Comparison of ENCODE assay signal across 21 cellular contexts in genomic region chr19:44598355-44598754, GRCh38. TPM values are rescaled to one million over a fixed set of nuclear protein-coding genes. Genes with fewer than 3 reads are reported as not detected.
DNase-seq lines count a peak whose midpoint lies in the region; FAIRE-seq and TF ChIP-seq lines count a peak whose summit lies in the region.
"Had no signal": no experiment of that assay in that cellular context is flagged by ENCODE, and none has a peak within 500 bp of the region (broad histone marks: within the 10 kb centered on the region; RNA-seq: fewer than 3 reads in every experiment).

No MANE protein-coding gene starts in this region.

- peaks cover 56% of the 10 kb centered on the region for H3K4me1 ChIP-seq in Caco-2
- H3K4me1 ChIP-seq in Peyer's patch: peaks cover 0 to 26% (median 4%) of the 10 kb centered on the region in 4 donors
- peaks cover 0 to 5% (median 3%) of the 10 kb centered on the region in 4 experiments; a peak in 5 of 7 replicates for H3K4me1 ChIP-seq in H1 (replicated peaks in 1 of 4; ENCODE audit: control insufficient read depth in 3 of 4, insufficient read depth in 4 of 4, low read length in 3 of 4)
- H3K4me1 ChIP-seq in transverse colon: peaks cover 0 to 45% (median 16%) of the 10 kb centered on the region in 4 donors

- FAIRE-seq in H1 (lab: Jason Lieb, UNC): no peak
- FAIRE-seq: G401.6, GM12891, HTR-8/SVneo had no signal

- H4K91ac ChIP-seq in H1 (replicated peaks; ENCODE audit: insufficient read length, low read length): no peak overlapping the region

- TF ChIP-seq EP300 in H1 (IDR thresholded peaks at IDR 0.05; ENCODE audit: borderline replicate concordance in 1 of 2, low read depth in 2 of 2, low read length in 2 of 2) (no peak), transverse colon (IDR thresholded peaks at IDR 0.05; ENCODE audit: low read depth) (no peak)

- no peak overlapping the region for H4K5ac ChIP-seq in H1 (ENCODE audit: insufficient read length, low read depth, low read length)

- no peak overlapping the region for H2BK5ac ChIP-seq in H1 (ENCODE audit: low read depth, low read length)

- peaks cover 56% of the 10 kb centered on the region for H3K4me1 Mint-ChIP-seq in Caco-2 (ENCODE audit: low read depth, unreplicated experiment)
- H3K4me1 Mint-ChIP-seq in activated T-helper 2 cell treated with anti-CD3 and anti-CD28 coated beads, Interferon-gamma antibody, Interleukin-2, Interleukin-4, amounts not matched to agents 10 μg/mL and 5 μg/mL and 100 μg/mL, durations not matched to agents 14 hours and 24 hours and 36 hours (ENCODE audit: low read depth): no peaks in the 10 kb centered on the region

- no TSS peak for BruUV-seq in Caco-2 (replicated peaks; lab: Mats Ljungman, UMichigan)

- intact Hi-C loops in Caco-2 (cut with micrococcal nuclease; ENCODE audit: unreplicated experiment): no loop called here
- intact Hi-C loops in transverse colon (cut with DNase I; ENCODE audit: low total_unique reads): no loop called here
- intact Hi-C loops in activated T-helper 2 cell treated with anti-CD3 and anti-CD28 coated beads, Interferon-gamma antibody, Interleukin-2, Interleukin-4, amounts not matched to agents 10 μg/mL and 5 μg/mL and 100 μg/mL, durations not matched to agents 14 hours and 24 hours and 36 hours (cut with micrococcal nuclease): no loop called here

- peak overlapping the region; percentile 40 for H3K27ac Mint-ChIP-seq in Caco-2 (ENCODE audit: unreplicated experiment)
- H3K27ac Mint-ChIP-seq in activated T-helper 2 cell treated with anti-CD3 and anti-CD28 coated beads, Interferon-gamma antibody, Interleukin-2, Interleukin-4, amounts not matched to agents 10 μg/mL and 5 μg/mL and 100 μg/mL, durations not matched to agents 14 hours and 24 hours and 36 hours: no peak overlapping the region
- H3K27ac Mint-ChIP-seq: CD4-positive, alpha-beta T cell; GM23338; HFFc6 had no signal

- CTCF ChIA-PET in Caco-2 (lab: Charles Lee): no interaction called here
- CTCF ChIA-PET in H1 (lab: Charles Lee; ENCODE audit: partially characterized antibody): interaction anchor here (1.0 to 6.3 kb wide), 4 partner anchors 13 to 28 kb away, joined by 3 to 31 read pairs (median 4); partner anchors contain the start of gene IGSF23

- no peak overlapping the region for H3K56ac ChIP-seq in H1 (replicated peaks; ENCODE audit: insufficient read length, low read depth, low read length)

- no peak overlapping the region for H2AK5ac ChIP-seq in H1 (ENCODE audit: low read depth, low read length)

- H3K4me3 ChIP-seq in Caco-2 (ENCODE audit: low read depth, low read length): no peak overlapping the region
- no peak overlapping the region for H3K4me3 ChIP-seq in Peyer's patch
- no peak overlapping the region for H3K4me3 ChIP-seq in H1 (ENCODE audit: extremely low read depth in 1 of 4, insufficient read depth in 2 of 4, low read depth in 3 of 4, low read length in 4 of 4)
- no peak overlapping the region for H3K4me3 ChIP-seq in transverse colon
- H3K4me3 ChIP-seq: GM23338, HAP-1 had no signal

- H3K23ac ChIP-seq in H1 (ENCODE audit: insufficient read length): no peak overlapping the region

- no peak overlapping the region for H3K4me3 Mint-ChIP-seq in Caco-2 (ENCODE audit: unreplicated experiment)
- H3K4me3 Mint-ChIP-seq in activated T-helper 2 cell treated with anti-CD3 and anti-CD28 coated beads, Interferon-gamma antibody, Interleukin-2, Interleukin-4, amounts not matched to agents 10 μg/mL and 5 μg/mL and 100 μg/mL, durations not matched to agents 14 hours and 24 hours and 36 hours (ENCODE audit: low read depth): no peak overlapping the region
- H3K4me3 Mint-ChIP-seq: CD4-positive, alpha-beta T cell; GM23338; HFFc6 had no signal

- no peaks in the 10 kb centered on the region for H3K27me3 Mint-ChIP-seq in Caco-2 (ENCODE audit: insufficient read depth, unreplicated experiment)
- H3K27me3 Mint-ChIP-seq in activated T-helper 2 cell treated with anti-CD3 and anti-CD28 coated beads, Interferon-gamma antibody, Interleukin-2, Interleukin-4, amounts not matched to agents 10 μg/mL and 5 μg/mL and 100 μg/mL, durations not matched to agents 14 hours and 24 hours and 36 hours (ENCODE audit: low read depth): no peaks in the 10 kb centered on the region

- H3K9me3 ChIP-seq in Caco-2 (0 out of 2 replicates have a peak, but pooled peaks cover 4% of the 10 kb centered on the region), Peyer's patch (no peaks in the 10 kb centered on the region), H1 (ENCODE audit: insufficient read depth in 2 of 2, low read depth in 1 of 2, low read length in 1 of 2) (no peaks in the 10 kb centered on the region), transverse colon (no peaks in the 10 kb centered on the region)
- H3K9me3 ChIP-seq: HAP-1 had no signal

- TF ChIP-seq CTCF in Caco-2 (IDR thresholded peaks at IDR 0.05; ENCODE audit: insufficient read depth in 1 of 2, low read depth in 1 of 2, low read length in 1 of 2, severe bottlenecking in 1 of 2, unreplicated experiment in 1 of 2) (no peak), Peyer's patch (IDR thresholded peaks at IDR 0.05) (no peak), H1 (IDR thresholded peaks at IDR 0.05; ENCODE audit: control extremely low read depth in 1 of 3, insufficient read depth in 1 of 3, low read depth in 1 of 3, low read length in 3 of 3) (no peak), transverse colon (IDR thresholded peaks at IDR 0.05) (no peak)

- no peak overlapping the region for H3K9ac ChIP-seq in H1 (replicated peaks in 1 of 4; ENCODE audit: extremely low read depth in 1 of 4, low read depth in 3 of 4, low read length in 3 of 4)

- H3K23me2 ChIP-seq in H1 (ENCODE audit: low read depth, low read length): no peaks in the 10 kb centered on the region

- H2BK12ac ChIP-seq in H1 (ENCODE audit: low read depth, low read length): no peak overlapping the region

- POLR2A ChIA-PET in Caco-2 (lab: Charles Lee): no interaction called here
- POLR2A ChIA-PET in H1 (lab: Charles Lee; ENCODE audit: partially characterized antibody): no interaction called here

- no peak overlapping the region for H3K4me2 ChIP-seq in H1 (ENCODE audit: insufficient read depth in 1 of 2, low read depth in 2 of 2, low read length in 2 of 2)
- H3K4me2 ChIP-seq: GM23338 had no signal

- no peak for TF ChIP-seq RAD21 in H1 (IDR thresholded peaks at IDR 0.05 in 1 of 2, conservative IDR thresholded peaks at IDR 0.05 in 1 of 2; ENCODE audit: low read depth in 2 of 2, low read length in 2 of 2)

- no peaks in the 10 kb centered on the region for H3K79me1 ChIP-seq in H1 (ENCODE audit: low read depth, low read length)

- H2BK20ac ChIP-seq in H1 (ENCODE audit: low read length): no peak overlapping the region

- no peak overlapping the region for H4K8ac ChIP-seq in H1 (ENCODE audit: extremely low read depth, insufficient read depth, low read length)

- no peaks in the 10 kb centered on the region for H3K9me3 Mint-ChIP-seq in Caco-2 (ENCODE audit: unreplicated experiment)
- H3K9me3 Mint-ChIP-seq in activated T-helper 2 cell treated with anti-CD3 and anti-CD28 coated beads, Interferon-gamma antibody, Interleukin-2, Interleukin-4, amounts not matched to agents 10 μg/mL and 5 μg/mL and 100 μg/mL, durations not matched to agents 14 hours and 24 hours and 36 hours: peaks cover 35% of the 10 kb centered on the region

- H3K18ac ChIP-seq in H1 (ENCODE audit: extremely low read depth, low read length): no peak overlapping the region

- no peak overlapping the region for H3K4ac ChIP-seq in H1 (replicated peaks; ENCODE audit: insufficient read length, low read depth, low read length)

- no peak overlapping the region for H3K14ac ChIP-seq in H1 (ENCODE audit: insufficient read length)

- H3K36me3 ChIP-seq in Caco-2 (ENCODE audit: control insufficient read depth, insufficient read depth, low read length) (no peaks in the 10 kb centered on the region), Peyer's patch (no peaks in the 10 kb centered on the region), H1 (ENCODE audit: control insufficient read depth in 2 of 4, insufficient read depth in 4 of 4, low read length in 3 of 4) (no peaks in the 10 kb centered on the region), transverse colon (no peaks in the 10 kb centered on the region)
- H3K36me3 ChIP-seq: HAP-1 had no signal

- H3K36me3 Mint-ChIP-seq in Caco-2 (ENCODE audit: insufficient read depth, unreplicated experiment): peaks cover 5% of the 10 kb centered on the region
- H3K36me3 Mint-ChIP-seq in activated T-helper 2 cell treated with anti-CD3 and anti-CD28 coated beads, Interferon-gamma antibody, Interleukin-2, Interleukin-4, amounts not matched to agents 10 μg/mL and 5 μg/mL and 100 μg/mL, durations not matched to agents 14 hours and 24 hours and 36 hours (ENCODE audit: low read depth): no peaks in the 10 kb centered on the region

- DNase-seq in Caco-2 (no peak), Peyer's patch (no peak), H1 (ENCODE audit: low read depth in 1 of 2, low spot score in 2 of 2) (no peak), transverse colon (no peak), amniotic stem cell (lab: John Stamatoyannopoulos, UW) (no peak), NCI-H1105 (lab: John Stamatoyannopoulos, UW) (no peak)
- DNase-seq in activated T-helper 2 cell treated with anti-CD3 and anti-CD28 coated beads, Interferon-gamma antibody, Interleukin-2, Interleukin-4, amounts not matched to agents 10 μg/mL and 5 μg/mL and 100 μg/mL, durations not matched to agents 14 hours and 24 hours and 36 hours (ENCODE audit: low spot score): no peak
- DNase-seq: ACHN; C1 segment of cervical spinal cord; CD4-positive, alpha-beta T cell; DMS153; DMS79 treated with DMSO at 0.1 percent for 48 hours; EL; HFFc6; KG1 had no signal

- H2AFZ ChIP-seq in H1 (ENCODE audit: low read length): no peak overlapping the region
- H2AFZ ChIP-seq: GM23338 had no signal

- H4K20me1 ChIP-seq in H1 (replicated peaks in 1 of 2; ENCODE audit: control insufficient read depth in 1 of 2, insufficient read depth in 2 of 2, low read length in 2 of 2): no peaks in the 10 kb centered on the region

- H3K27ac ChIP-seq in Peyer's patch: peak overlapping the region in 3 of 4 donors; percentile 28 to 90 (median 84)
- no peak overlapping the region for H3K27ac ChIP-seq in H1 (ENCODE audit: low read depth, low read length)
- peak overlapping the region; percentile 10 to 64 (median 54) for H3K27ac ChIP-seq in transverse colon

- H3K79me2 ChIP-seq in H1 (ENCODE audit: control insufficient read depth in 1 of 2, insufficient read depth in 2 of 2, low read length in 2 of 2): no peaks in the 10 kb centered on the region

- H3K27me3 ChIP-seq in Caco-2 (replicated peaks; ENCODE audit: control insufficient read depth, insufficient read depth, low read length): no peaks in the 10 kb centered on the region
- no peaks in the 10 kb centered on the region for H3K27me3 ChIP-seq in Peyer's patch
- H3K27me3 ChIP-seq in H1 (replicated peaks in 1 of 4; ENCODE audit: control insufficient read depth in 3 of 4, extremely low read depth in 1 of 4, insufficient read depth in 3 of 4, low read length in 3 of 4): no peaks in the 10 kb centered on the region
- no peaks in the 10 kb centered on the region for H3K27me3 ChIP-seq in transverse colon

- peak overlapping the region; percentile 13; the same call in 1 of the 2 replicates for H2BK15ac ChIP-seq in H1 (ENCODE audit: low read length)

- no peak overlapping the region for H2BK120ac ChIP-seq in H1 (replicated peaks; ENCODE audit: low read depth, low read length)

- TF ChIP-seq POLR2A in Peyer's patch (IDR thresholded peaks at IDR 0.05) (no peak), H1 (IDR thresholded peaks at IDR 0.05; ENCODE audit: control extremely low read depth in 1 of 2, low read depth in 2 of 2, low read length in 2 of 2) (no peak), transverse colon (IDR thresholded peaks at IDR 0.05) (no peak)

- in situ Hi-C loops in transverse colon (cut with MboI; ENCODE audit: low pct_ligation_motif_present in 1 of 4, low pct_unique_long_range_greater_than_20kb in 1 of 4, low sequenced_read_pairs in 3 of 4): loop anchor here in 1 of 4 donors (25.0 kb wide), 1 partner anchor 189 kb away; the partner anchor contains the start of gene CBLC

RNA-seq across cellular contexts. Expression of gene IGSF23, which starts 15.0 kb away (rescaled TPM):
- total RNA-seq in Caco-2 (2022) (3.9 and 6.8 TPM in 2 replicates), Peyer's patch (10 to 100 TPM in 2 of 4 donors, 1 to 10 TPM in 1, not detected in 1; 7.5 to 20.7 (median 11.0) TPM), transverse colon (not detected)
- total RNA-seq in H1 (2021; fragmentation: NEBNext Ultra II Directional; extraction: Animal tissue kit (Norgen Biotek cat#: 25700)): not detected in 2 replicates
- not detected in 2 replicates for polyA plus RNA-seq in H1 (2011; rRNA removed)
- not detected for polyA plus RNA-seq in H1 (2011; cell fraction: cytosol; rRNA removed)
- polyA plus RNA-seq in H1 (2011; cell fraction: nucleus; rRNA removed): not detected
- polyA plus RNA-seq in H1 (2012, experiment 1 of 2): not detected in 4 replicates
- polyA plus RNA-seq in H1 (2012, experiment 2 of 2): not detected
- not detected for polyA plus RNA-seq in H1 (2013, experiment 1 of 2)
- polyA plus RNA-seq in H1 (2013, experiment 2 of 2): not detected
- not detected in 2 replicates for polyA minus RNA-seq in H1 (2011; rRNA and poly(A)+ RNA removed)
- polyA minus RNA-seq in H1 (2011; cell fraction: cytosol; rRNA and poly(A)+ RNA removed): not detected
- not detected for polyA minus RNA-seq in H1 (2011; cell fraction: nucleus; rRNA and poly(A)+ RNA removed)
- total RNA-seq in activated T-helper 2 cell treated with anti-CD3 and anti-CD28 coated beads, Interferon-gamma antibody, Interleukin-2, Interleukin-4, amounts not matched to agents 10 μg/mL and 5 μg/mL and 100 μg/mL, durations not matched to agents 14 hours and 24 hours and 36 hours: not detected in 2 replicates
- total RNA-seq: A172; CD4-positive, alpha-beta T cell; GM23338; HFFc6 had no signal
- polyA plus RNA-seq: GM23338 had no signal

RNA-seq across cellular contexts. Expression of gene PVR, which starts 45.4 kb away (rescaled TPM):
- total RNA-seq in Caco-2 (2022) (86.5 and 93.8 TPM in 2 replicates), Peyer's patch (10 to 100 TPM; 21.7 to 49.3 (median 40.0) TPM), transverse colon (10 to 100 TPM; 26.2 to 49.0 (median 33.3) TPM)
- total RNA-seq in H1 (2021; fragmentation: NEBNext Ultra II Directional; extraction: Animal tissue kit (Norgen Biotek cat#: 25700)): 13.3 and 14.1 TPM in 2 replicates
- 14.8 and 16.9 TPM in 2 replicates for polyA plus RNA-seq in H1 (2011; rRNA removed)
- 14.8 TPM for polyA plus RNA-seq in H1 (2011; cell fraction: cytosol; rRNA removed)
- polyA plus RNA-seq in H1 (2011; cell fraction: nucleus; rRNA removed): 25.2 TPM
- polyA plus RNA-seq in H1 (2012, experiment 1 of 2): 10.3 to 14.0 TPM (median 11.6 TPM) in 4 replicates
- 6.8 TPM for polyA plus RNA-seq in H1 (2012, experiment 2 of 2)
- polyA plus RNA-seq in H1 (2013, experiment 1 of 2): 12.7 TPM
- polyA plus RNA-seq in H1 (2013, experiment 2 of 2): 13.7 TPM
- polyA minus RNA-seq in H1 (2011; rRNA and poly(A)+ RNA removed): 22.1 and 22.5 TPM in 2 replicates
- polyA minus RNA-seq in H1 (2011; cell fraction: cytosol; rRNA and poly(A)+ RNA removed): 9.8 TPM
- polyA minus RNA-seq in H1 (2011; cell fraction: nucleus; rRNA and poly(A)+ RNA removed): 27.4 TPM
- 24.5 and 25.2 TPM in 2 replicates for total RNA-seq in activated T-helper 2 cell treated with anti-CD3 and anti-CD28 coated beads, Interferon-gamma antibody, Interleukin-2, Interleukin-4, amounts not matched to agents 10 μg/mL and 5 μg/mL and 100 μg/mL, durations not matched to agents 14 hours and 24 hours and 36 hours
